ENCODE assay signal across 1 cellular context in genomic region chr2:69830045-69830905, GRCh38.
TF ChIP-seq lines count a peak whose summit lies in the region.

No MANE protein-coding gene starts in this region.

TF ChIP-seq in K562, 482 proteins besides CTCF, POLR2A, EP300 and RAD21 (continued from another document):
- TF ChIP-seq PRDM10 (IDR thresholded peaks at IDR 0.05; ENCODE audit: partially characterized antibody) (no peak), FOXJ3 (CRISPR knock-in tag; IDR thresholded peaks at IDR 0.05) (no peak), NRF1 (conservative IDR thresholded peaks at IDR 0.05 in 1 of 2, IDR thresholded peaks at IDR 0.05 in 1 of 2) (no peak), ZNF316 (IDR thresholded peaks at IDR 0.05) (peak; percentile 75), SAP30 (IDR thresholded peaks at IDR 0.05; ENCODE audit: borderline replicate concordance, insufficient read depth, low read depth, low read length, poor library complexity, severe bottlenecking) (no peak), NFXL1 (CRISPR knock-in tag; IDR thresholded peaks at IDR 0.05) (no peak), SMAD2 (IDR thresholded peaks at IDR 0.05; ENCODE audit: low read depth, low read length) (no peak), CEBPG (CRISPR knock-in tag; IDR thresholded peaks at IDR 0.05) (no peak), CEBPG (tag; conservative IDR thresholded peaks at IDR 0.05 in 1 of 2, IDR thresholded peaks at IDR 0.05 in 1 of 2) (no peak), ZFX (CRISPR knock-in tag; IDR thresholded peaks at IDR 0.05) (no peak), RBM34 (IDR thresholded peaks at IDR 0.05; ENCODE audit: borderline replicate concordance, insufficient read depth, low read length) (no peak)
